Comparison of ENCODE assay signal across 8 cellular contexts in genomic region chr12:91381309-91381804, GRCh38.
DNase-seq lines count a peak whose midpoint lies in the region; FAIRE-seq and TF ChIP-seq lines count a peak whose summit lies in the region.

No MANE protein-coding gene starts in this region.

- H3K36me3 Mint-ChIP-seq in astrocyte (ENCODE audit: low read depth, unreplicated experiment) = no peaks in the 10 kb centered on the region

- peak overlapping the region; percentile 88 for H3K4me2 ChIP-seq in astrocyte (ENCODE audit: low read length)

- H3K4me3 ChIP-seq in astrocyte (ENCODE audit: insufficient read depth, low read depth, low read length) (peak overlapping the region; percentile 66), right atrium auricular region (peak overlapping the region; percentile 40 to 50)

- DNase-seq in SIG-M5 treated with dmso at 0.1 percent for 504 hours (lab: John Stamatoyannopoulos, UW; ENCODE audit: unreplicated experiment) (peak; percentile 20), SIG-M5 (lab: John Stamatoyannopoulos, UW) (no peak), HEK293T (ENCODE audit: extremely low spot score) (peak; percentile 77), NCI-H2029 (lab: John Stamatoyannopoulos, UW) (peak; percentile 6), astrocyte (ENCODE audit: low read depth) (peak; percentile 86), right atrium auricular region (ENCODE audit: low spot score) (peak; percentile 66), posterior cingulate gyrus (peak; percentile 30 to 94 (median 73)), OCI-M2 (lab: John Stamatoyannopoulos, UW; ENCODE audit: unreplicated experiment) (no peak)

- H3K27ac ChIP-seq in astrocyte (ENCODE audit: low read depth, low read length) = peak overlapping the region; percentile 85
- peak overlapping the region; percentile 65 to 80 for H3K27ac ChIP-seq in right atrium auricular region

- H3K27ac Mint-ChIP-seq in astrocyte (ENCODE audit: unreplicated experiment) = peak overlapping the region; percentile 93

- H3K4me1 Mint-ChIP-seq in astrocyte (ENCODE audit: low read depth, unreplicated experiment) = peaks cover 3% of the 10 kb centered on the region

- intact Hi-C loops in posterior cingulate gyrus (cut with DNase I) = loop anchor here (5.0 kb wide), 1 partner anchor 761 kb away; no protein-coding TSS in a partner anchor

- H3K27me3 ChIP-seq in astrocyte (ENCODE audit: insufficient read depth, low read length) (no peaks in the 10 kb centered on the region), right atrium auricular region (no peaks in the 10 kb centered on the region)

- TF ChIP-seq CTCF in astrocyte (IDR thresholded peaks at IDR 0.05; ENCODE audit: insufficient read depth, low read depth, low read length) (no peak), right atrium auricular region (IDR thresholded peaks at IDR 0.05) (no peak)

- H3K27me3 Mint-ChIP-seq in astrocyte (ENCODE audit: low read depth, unreplicated experiment) = no peaks in the 10 kb centered on the region

- H2AFZ ChIP-seq in astrocyte (ENCODE audit: low read depth, low read length) = peak overlapping the region; percentile 66

- FAIRE-seq in astrocyte (lab: Jason Lieb, UNC) = peak; percentile 73

- H3K9me3 Mint-ChIP-seq in astrocyte (ENCODE audit: unreplicated experiment) = no peaks in the 10 kb centered on the region

- POLR2A ChIA-PET in HEK293T (lab: Yijun Ruan, JAX) = interaction anchor here (0.6 to 2.2 kb wide), 2 partner anchors 517 to 764 kb away, joined by 3 to 28 read pairs; partner anchors contain the start of gene BTG1

- no peaks in the 10 kb centered on the region for H4K20me1 ChIP-seq in astrocyte (ENCODE audit: insufficient read depth, low read length)

- peak overlapping the region; percentile 83 for H3K9ac ChIP-seq in astrocyte (ENCODE audit: low read length)

- H3K79me2 ChIP-seq in astrocyte (ENCODE audit: insufficient read depth, low read length) = no peaks in the 10 kb centered on the region

- no peaks in the 10 kb centered on the region for H3K36me3 ChIP-seq in astrocyte (ENCODE audit: insufficient read depth, low read length)
- H3K36me3 ChIP-seq in right atrium auricular region = no peaks in the 10 kb centered on the region

- CTCF ChIA-PET in HEK293T (lab: Yijun Ruan, JAX) = interaction anchor here (0.6 to 2.0 kb wide), 15 partner anchors 13 to 1296 kb away, joined by 3 to 12 read pairs (median 4); no protein-coding TSS in a partner anchor

- H3K9me3 ChIP-seq in astrocyte (ENCODE audit: insufficient read depth, low read depth, low read length) (no peaks in the 10 kb centered on the region), right atrium auricular region (no peaks in the 10 kb centered on the region)

- H3K4me3 Mint-ChIP-seq in astrocyte (ENCODE audit: unreplicated experiment) = peak overlapping the region; percentile 89

- peaks cover 5% of the 10 kb centered on the region for H3K4me1 ChIP-seq in astrocyte (ENCODE audit: insufficient read depth, low read length)
- H3K4me1 ChIP-seq in right atrium auricular region = no peaks in the 10 kb centered on the region

TF ChIP-seq in HEK293T, 16 proteins besides CTCF, POLR2A, EP300 and RAD21:
- 0 out of 2 replicates have a peak, but pooled peaks have one; percentile 34 for TF ChIP-seq PKNOX1 (IDR thresholded peaks at IDR 0.05)
- TF ChIP-seq CTBP1 (IDR thresholded peaks at IDR 0.05; ENCODE audit: borderline replicate concordance) = no peak

Comparison
In these comparisons a context has a peak if more than half of its experiments do, and no peak if none do; other contexts are left out.
1. DNase-seq: peak in SIG-M5 treated with dmso at 0.1 percent for 504 hours (single experiment), HEK293T (single experiment), NCI-H2029 (single experiment), astrocyte (single experiment), right atrium auricular region (single experiment) and posterior cingulate gyrus (10 of 10); none in SIG-M5 (single experiment) and OCI-M2 (single experiment).